ENCODE assay signal across 24 cellular contexts in the genomic region with DNA sequence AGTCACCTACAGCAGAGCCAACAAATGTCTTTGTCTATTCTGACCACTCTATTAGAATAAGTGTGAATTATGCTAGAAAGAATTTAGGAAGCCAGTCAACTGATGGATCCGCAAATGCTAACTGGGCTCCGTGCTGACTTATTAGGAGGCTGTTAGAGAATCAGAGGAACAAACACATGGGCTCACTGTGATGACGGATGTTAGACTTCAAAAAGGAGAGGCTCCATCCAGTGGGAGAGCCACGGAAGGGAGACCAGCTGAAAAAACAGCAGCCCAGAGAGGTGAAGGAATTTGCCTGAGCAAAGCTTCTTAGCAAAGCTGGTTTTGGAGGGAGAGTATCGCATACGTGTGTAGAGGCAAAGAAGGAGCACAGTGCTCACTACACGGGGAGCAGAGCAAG. TPM values are rescaled to one million over a fixed set of nuclear protein-coding genes. Genes with fewer than 3 reads are reported as not detected.
"Had no signal": no experiment of that assay in that cellular context is flagged by ENCODE, and none has a peak within 500 bp of the region (broad histone marks: within the 10 kb centered on the region; RNA-seq: fewer than 3 reads in every experiment).

No MANE protein-coding gene starts in this region.

- H3K27ac Mint-ChIP-seq: activated CD4-positive, alpha-beta memory T cell treated with anti-CD3 and anti-CD28 coated beads, Interleukin-2, amount 10 ng/mL, durations not matched to agents 7 days and 5 days; activated naive CD4-positive, alpha-beta T cell treated with anti-CD3 and anti-CD28 coated beads, Interleukin-2, amount 50 U/mL, for 24 hours; activated naive CD8-positive, alpha-beta T cell treated with anti-CD3 and anti-CD28 coated beads, Interleukin-2, amount 50 U/mL, for 24 hours; activated T-helper 2 cell treated with anti-CD3 and anti-CD28 coated beads, Interferon-gamma antibody, Interleukin-2, Interleukin-4, amounts not matched to agents 10 μg/mL and 5 μg/mL and 100 μg/mL, durations not matched to agents 14 hours and 24 hours and 36 hours; immature natural killer cell; naive thymus-derived CD4-positive, alpha-beta T cell; T-cell had no signal

- H3K36me3 ChIP-seq: breast epithelium, right atrium auricular region, spleen, suprapubic skin, tibial artery had no signal

- H3K4me1 Mint-ChIP-seq: activated naive CD4-positive, alpha-beta T cell treated with anti-CD3 and anti-CD28 coated beads, Interleukin-2, amount 50 U/mL, for 24 hours; activated naive CD8-positive, alpha-beta T cell treated with anti-CD3 and anti-CD28 coated beads, Interleukin-2, amount 50 U/mL, for 24 hours; immature natural killer cell had no signal

- DNase-seq: activated CD4-positive, alpha-beta memory T cell treated with anti-CD3 and anti-CD28 coated beads, Interleukin-2, amount 10 ng/mL, durations not matched to agents 7 days and 5 days; activated CD4-positive, alpha-beta T cell treated with anti-CD3 and anti-CD28 coated beads for 4 hours; activated naive CD8-positive, alpha-beta T cell treated with anti-CD3 and anti-CD28 coated beads, Interleukin-2, amount 50 U/mL, for 24 hours; activated T-cell treated with anti-CD3 and anti-CD28 coated beads, Interleukin-2, amount 50 U/mL, for 48 hours; amygdala; central memory CD4-positive, alpha-beta T cell; effector memory CD4-positive, alpha-beta T cell; erythroblast; foreskin fibroblast; hippocampal formation; immature natural killer cell; midbrain; naive thymus-derived CD4-positive, alpha-beta T cell; nucleus accumbens; spleen; stimulated activated naive CD4-positive, alpha-beta T cell; T-cell; tibial artery had no signal

- H3K27me3 ChIP-seq: breast epithelium, right atrium auricular region, suprapubic skin, tibial artery had no signal

- H3K9me3 Mint-ChIP-seq: activated CD4-positive, alpha-beta memory T cell treated with anti-CD3 and anti-CD28 coated beads, Interleukin-2, amount 10 ng/mL, durations not matched to agents 7 days and 5 days; activated naive CD4-positive, alpha-beta T cell treated with anti-CD3 and anti-CD28 coated beads, Interleukin-2, amount 50 U/mL, for 24 hours; activated naive CD8-positive, alpha-beta T cell treated with anti-CD3 and anti-CD28 coated beads, Interleukin-2, amount 50 U/mL, for 24 hours; activated T-helper 2 cell treated with anti-CD3 and anti-CD28 coated beads, Interferon-gamma antibody, Interleukin-2, Interleukin-4, amounts not matched to agents 10 μg/mL and 5 μg/mL and 100 μg/mL, durations not matched to agents 14 hours and 24 hours and 36 hours; immature natural killer cell; neural crest cell; T-cell had no signal

- H3K36me3 Mint-ChIP-seq: activated naive CD4-positive, alpha-beta T cell treated with anti-CD3 and anti-CD28 coated beads, Interleukin-2, amount 50 U/mL, for 24 hours; immature natural killer cell; naive thymus-derived CD4-positive, alpha-beta T cell; T-cell had no signal

- H3K4me3 Mint-ChIP-seq: activated CD4-positive, alpha-beta memory T cell treated with anti-CD3 and anti-CD28 coated beads, Interleukin-2, amount 10 ng/mL, durations not matched to agents 7 days and 5 days; activated naive CD4-positive, alpha-beta T cell treated with anti-CD3 and anti-CD28 coated beads, Interleukin-2, amount 50 U/mL, for 24 hours; activated naive CD8-positive, alpha-beta T cell treated with anti-CD3 and anti-CD28 coated beads, Interleukin-2, amount 50 U/mL, for 24 hours; immature natural killer cell; naive thymus-derived CD4-positive, alpha-beta T cell; neural crest cell; T-cell had no signal

- H3K4me3 ChIP-seq: breast epithelium, right atrium auricular region, spleen, suprapubic skin, tibial artery had no signal

- H3K4me1 ChIP-seq: breast epithelium had no signal

- ATAC-seq: activated naive CD8-positive, alpha-beta T cell treated with anti-CD3 and anti-CD28 coated beads, Interleukin-2, amount 50 U/mL, for 24 hours; naive thymus-derived CD4-positive, alpha-beta T cell; T-cell had no signal

- H3K27ac ChIP-seq: breast epithelium, right atrium auricular region, spleen, suprapubic skin had no signal

RNA-seq across cellular contexts. Expression of a gene that starts 5.8 kb away (rescaled TPM):
- total RNA-seq: activated CD4-positive, alpha-beta memory T cell treated with anti-CD3 and anti-CD28 coated beads, Interleukin-2, amount 10 ng/mL, durations not matched to agents 7 days and 5 days; activated T-helper 2 cell treated with anti-CD3 and anti-CD28 coated beads, Interferon-gamma antibody, Interleukin-2, Interleukin-4, amounts not matched to agents 10 μg/mL and 5 μg/mL and 100 μg/mL, durations not matched to agents 14 hours and 24 hours and 36 hours had no signal
